In genomic region chr12:119649202-119649808, GRCh38 we compare ENCODE assay signal across 8 cellular contexts. TPM values are rescaled to one million over a fixed set of nuclear protein-coding genes. Genes with fewer than 3 reads are reported as not detected.
DNase-seq lines count a peak whose midpoint lies in the region; ATAC-seq, FAIRE-seq and TF ChIP-seq lines count a peak whose summit lies in the region.
"Had no signal": no experiment of that assay in that cellular context is flagged by ENCODE, and none has a peak within 500 bp of the region (broad histone marks: within the 10 kb centered on the region; RNA-seq: fewer than 3 reads in every experiment).

No MANE protein-coding gene starts in this region.

- POLR2A ChIA-PET in GM10248 (lab: Yijun Ruan, JAX): no interaction called here

- H3K27ac Mint-ChIP-seq in brain: no peak overlapping the region

- no peaks in the 10 kb centered on the region for H3K4me1 Mint-ChIP-seq in brain

- H3K36me3 ChIP-seq in pancreas: no peaks in the 10 kb centered on the region

- peak; percentile 33 for TF ChIP-seq CTCF in GM10248 (IDR thresholded peaks at IDR 0.05; ENCODE audit: control extremely low read depth, extremely low read depth, low read depth, missing control alignments)
- peak; percentile 46 to 67 for TF ChIP-seq CTCF in brain (conservative IDR thresholded peaks at IDR 0.05)
- peak in 3 of 4 donors; percentile 31 to 51 (median 47) for TF ChIP-seq CTCF in pancreas (IDR thresholded peaks at IDR 0.05)

- no peak overlapping the region for H3K4me3 Mint-ChIP-seq in brain

- 60 to 69% methylated on average over 4 of the region's 4 CpGs for WGBS in pancreas, 2 donors

- peaks cover 12 to 31% (median 25%) of the 10 kb centered on the region in 5 experiments for H3K9me3 Mint-ChIP-seq in brain

- no peaks in the 10 kb centered on the region for H3K27me3 ChIP-seq in pancreas

- FAIRE-seq in pancreas (lab: Jason Lieb, UNC): no peak

- no peak overlapping the region for H3K4me3 ChIP-seq in pancreas

- peaks cover 7% of the 10 kb centered on the region for H3K27me3 Mint-ChIP-seq in brain

- H3K4me1 ChIP-seq in pancreas: no peaks in the 10 kb centered on the region

- no peaks in the 10 kb centered on the region for H3K36me3 Mint-ChIP-seq in brain

- CTCF ChIA-PET in GM10248 (lab: Yijun Ruan, JAX): interaction anchor here (0.8 to 2.9 kb wide), 11 partner anchors 9 to 530 kb away, joined by 3 to 13 read pairs (median 5); partner anchors contain the start of gene PRKAB1

- no peak overlapping the region for H3K27ac ChIP-seq in pancreas

- intact Hi-C loops in pancreas (cut with DNase I): no loop called here

- DNase-seq in GM10248 (ENCODE audit: extremely low spot score): peak; percentile 65
- peak; percentile 48 for DNase-seq in LoVo (ENCODE audit: low spot score)
- no peak for DNase-seq in pancreas
- DNase-seq in stimulated activated CD4-positive, alpha-beta T cell treated with anti-CD3 and anti-CD28 coated beads, Interleukin-4, amount 100 ng/mL, for 24 hours: no peak
- DNase-seq in NCI-H774 (lab: John Stamatoyannopoulos, UW): no peak
- DNase-seq: T-helper 2 cell had no signal

- no peak for ATAC-seq in pancreas
- no peak for ATAC-seq in HG03457 (IDR thresholded peaks at IDR 0.05; ENCODE audit: unreplicated experiment)

- H3K9me3 ChIP-seq in pancreas: peaks cover 0 to 3% (median 0%) of the 10 kb centered on the region in 4 donors

RNA-seq across cellular contexts. Expression of gene PRKAB1, which starts 18.6 kb away (rescaled TPM):
- 35.2 TPM for polyA plus RNA-seq in brain (ENCODE audit: insufficient read depth, low read depth, low replicate concordance)
- 10 to 100 TPM; 12.4 to 23.7 (median 18.6) TPM for total RNA-seq in pancreas
- 10 to 100 TPM; 20.6 to 38.2 TPM for polyA plus RNA-seq in pancreas

RNA-seq across cellular contexts. Expression of gene TMEM233, which starts 55.7 kb away (rescaled TPM):
- polyA plus RNA-seq in brain (ENCODE audit: insufficient read depth, low read depth, low replicate concordance) (0.36 TPM), pancreas (under 1 TPM; 0.08 to 0.09 TPM)
- under 1 TPM in 4 of 6 donors, not detected in 2; 0.05 to 0.52 (median 0.06) TPM for total RNA-seq in pancreas

Comparison
In these comparisons a context has a peak if more than half of its experiments do, and no peak if none do; other contexts are left out.
1. DNase-seq: peak in GM10248 (single experiment) and LoVo (single experiment); none in pancreas (0 of 6), stimulated activated CD4-positive, alpha-beta T cell treated with anti-CD3 and anti-CD28 coated beads, Interleukin-4, amount 100 ng/mL, for 24 hours (single experiment) and NCI-H774 (single experiment).
2. Peak in every context shown above with its lines, with median percentiles within 50 percentile points of each other: CTCF ChIP-seq.